In the genomic region with DNA sequence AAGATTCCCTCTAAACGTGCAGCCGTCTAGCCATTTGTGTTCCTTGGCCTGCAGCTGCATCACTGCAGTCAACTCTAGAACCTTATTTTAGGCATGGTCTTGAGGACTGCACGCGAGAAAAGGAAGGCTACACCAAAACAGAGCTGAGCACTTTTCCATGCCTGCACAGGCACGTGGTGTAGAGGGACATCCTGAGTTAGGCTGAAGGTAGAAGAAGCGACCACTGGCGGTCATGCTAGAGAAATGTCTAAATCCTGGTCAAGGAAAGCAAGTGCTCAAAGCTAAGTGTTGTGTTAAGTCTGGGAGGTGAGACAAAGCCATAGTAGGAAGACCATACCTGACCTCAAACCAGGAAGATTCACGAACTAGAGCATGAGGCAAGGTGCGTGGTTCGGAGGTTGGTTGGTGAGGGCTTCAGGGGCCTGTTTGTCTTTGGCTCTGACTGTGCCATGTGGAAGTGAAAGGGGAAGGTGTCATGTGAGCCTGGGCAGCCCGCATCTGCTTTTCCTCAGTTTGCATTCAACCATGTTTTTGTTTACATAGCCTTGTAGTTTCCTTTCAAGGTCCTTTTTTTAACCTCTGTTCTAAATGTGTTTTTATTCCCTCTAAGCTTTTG, we compare ENCODE assay signal across 13 cellular contexts.
DNase-seq lines count a peak whose midpoint lies in the region; ATAC-seq, FAIRE-seq and TF ChIP-seq lines count a peak whose summit lies in the region.
"Had no signal": no experiment of that assay in that cellular context is flagged by ENCODE, and none has a peak within 500 bp of the region (broad histone marks: within the 10 kb centered on the region; RNA-seq: fewer than 3 reads in every experiment).

No MANE protein-coding gene starts in this region.

- H3K27me3 ChIP-seq in bronchial epithelial cell (ENCODE audit: control insufficient read depth, insufficient read depth, low read length), result no peaks in the 10 kb centered on the region

- H3K27ac Mint-ChIP-seq in activated naive CD8-positive, alpha-beta T cell treated with anti-CD3 and anti-CD28 coated beads for 36 hours, result no peak overlapping the region
- H3K27ac Mint-ChIP-seq: activated naive CD8-positive, alpha-beta T cell treated with anti-CD3 and anti-CD28 coated beads, Interleukin-2, amount 10 ng/mL, durations not matched to agents 7 days and 5 days had no signal

- no peak overlapping the region for H3K4me3 ChIP-seq in bronchial epithelial cell (ENCODE audit: low read depth, low read length)
- H3K4me3 ChIP-seq: lower lobe of right lung had no signal

- H3K4me3 Mint-ChIP-seq in activated naive CD8-positive, alpha-beta T cell treated with anti-CD3 and anti-CD28 coated beads for 36 hours, result no peak overlapping the region
- H3K4me3 Mint-ChIP-seq: activated naive CD8-positive, alpha-beta T cell treated with anti-CD3 and anti-CD28 coated beads, Interleukin-2, amount 10 ng/mL, durations not matched to agents 7 days and 5 days had no signal

- peaks cover 5% of the 10 kb centered on the region for H3K4me1 Mint-ChIP-seq in activated naive CD8-positive, alpha-beta T cell treated with anti-CD3 and anti-CD28 coated beads for 36 hours

- DNase-seq in CD1c-positive myeloid dendritic cell (ENCODE audit: extremely low spot score) (peak; percentile 56), bronchial epithelial cell (ENCODE audit: low read depth) (no peak), COLO829 (ENCODE audit: low spot score) (no peak), NCI-H526 treated with DMSO at 0.1 percent for 48 hours (lab: John Stamatoyannopoulos, UW) (no peak)
- DNase-seq in activated CD8-positive, alpha-beta memory T cell treated with anti-CD3 and anti-CD28 coated beads, Interleukin-2, amount 50 U/mL, for 4 hours, result no peak
- no peak for DNase-seq in activated naive CD8-positive, alpha-beta T cell treated with anti-CD3 and anti-CD28 coated beads for 36 hours
- DNase-seq: activated naive CD8-positive, alpha-beta T cell treated with anti-CD3 and anti-CD28 coated beads, Interleukin-2, amount 10 ng/mL, durations not matched to agents 7 days and 5 days; lower lobe of right lung; NCI-H187 treated with DMSO at 0.1 percent for 48 hours; stimulated activated CD4-positive, alpha-beta T cell treated with anti-CD3 and anti-CD28 coated beads, Interleukin-15, amount 100 ng/mL, for 24 hours had no signal

- H3K36me3 Mint-ChIP-seq in activated naive CD8-positive, alpha-beta T cell treated with anti-CD3 and anti-CD28 coated beads for 36 hours, result no peaks in the 10 kb centered on the region
- H3K36me3 Mint-ChIP-seq: activated naive CD8-positive, alpha-beta T cell treated with anti-CD3 and anti-CD28 coated beads, Interleukin-2, amount 10 ng/mL, durations not matched to agents 7 days and 5 days had no signal

- no peak for TF ChIP-seq CTCF in bronchial epithelial cell (IDR thresholded peaks at IDR 0.05; ENCODE audit: insufficient read depth, low read length, severe bottlenecking)

- ATAC-seq in GM19452 (IDR thresholded peaks at IDR 0.05; ENCODE audit: unreplicated experiment) (peak; percentile 64), HG03108 (IDR thresholded peaks at IDR 0.05; ENCODE audit: unreplicated experiment) (peak; percentile 72)
- ATAC-seq: esophagus mucosa had no signal

- no peaks in the 10 kb centered on the region for H3K36me3 ChIP-seq in bronchial epithelial cell (ENCODE audit: control insufficient read depth, insufficient read depth, low read length)
- H3K36me3 ChIP-seq: lower lobe of right lung had no signal

- peak; percentile 79 for FAIRE-seq in bronchial epithelial cell (lab: Jason Lieb, UNC)

- H3K27me3 Mint-ChIP-seq in activated naive CD8-positive, alpha-beta T cell treated with anti-CD3 and anti-CD28 coated beads for 36 hours, result peaks cover 15% of the 10 kb centered on the region
- H3K27me3 Mint-ChIP-seq: activated naive CD8-positive, alpha-beta T cell treated with anti-CD3 and anti-CD28 coated beads, Interleukin-2, amount 10 ng/mL, durations not matched to agents 7 days and 5 days had no signal

- no peaks in the 10 kb centered on the region for H3K9me3 Mint-ChIP-seq in activated naive CD8-positive, alpha-beta T cell treated with anti-CD3 and anti-CD28 coated beads for 36 hours
- H3K9me3 Mint-ChIP-seq: activated naive CD8-positive, alpha-beta T cell treated with anti-CD3 and anti-CD28 coated beads, Interleukin-2, amount 10 ng/mL, durations not matched to agents 7 days and 5 days had no signal
